Comparison of ENCODE assay signal across 1 cellular context in genomic region chr17:72985882-72986720, GRCh38.
TF ChIP-seq lines count a peak whose summit lies in the region.

No MANE protein-coding gene starts in this region.

TF ChIP-seq in GM12878, 131 proteins besides CTCF, POLR2A, EP300 and RAD21 (continued from another document):
- TF ChIP-seq PKNOX1 (IDR thresholded peaks at IDR 0.05) (no peak), YY1 (IDR thresholded peaks at IDR 0.05; ENCODE audit: low read depth, low read length) (peak; percentile 62; the same call in 1 of the 2 replicates), MTA2 (IDR thresholded peaks at IDR 0.05; ENCODE audit: low read depth) (no peak), PBX3 (IDR thresholded peaks at IDR 0.05; ENCODE audit: insufficient replicate concordance, low read depth, low read length) (no peak), NR2F1 (conservative IDR thresholded peaks at IDR 0.05) (no peak), SUPT20H (IDR thresholded peaks at IDR 0.05; ENCODE audit: borderline replicate concordance, control insufficient read depth, low read depth, low read length) (no peak), NFXL1 (IDR thresholded peaks at IDR 0.05; ENCODE audit: borderline replicate concordance) (no peak), IRF5 (IDR thresholded peaks at IDR 0.05; ENCODE audit: borderline replicate concordance) (no peak), PML (IDR thresholded peaks at IDR 0.05; ENCODE audit: low read length) (no peak), ETV6 (conservative IDR thresholded peaks at IDR 0.05 in 1 of 2, IDR thresholded peaks at IDR 0.05 in 1 of 2; ENCODE audit: borderline replicate concordance in 1 of 2, low read depth in 1 of 2) (no peak), EZH2 (IDR thresholded peaks at IDR 0.05; ENCODE audit: borderline replicate concordance, control insufficient read depth, low read depth, low read length) (no peak), IKZF2 (IDR thresholded peaks at IDR 0.05) (no peak), ELK1 (IDR thresholded peaks at IDR 0.05; ENCODE audit: low read depth, low read length) (no peak), MYB (IDR thresholded peaks at IDR 0.05; ENCODE audit: borderline replicate concordance, low read depth, low read length) (no peak), RCOR1 (conservative IDR thresholded peaks at IDR 0.05; ENCODE audit: low read depth, low read length) (no peak), E2F8 (IDR thresholded peaks at IDR 0.05; ENCODE audit: low read depth, partially characterized antibody) (no peak), BCLAF1 (IDR thresholded peaks at IDR 0.05) (no peak), SMARCA5 (IDR thresholded peaks at IDR 0.05) (peak; percentile 61; the same call in 1 of the 2 replicates), RUNX3 (IDR thresholded peaks at IDR 0.05; ENCODE audit: low read length) (peak; percentile 42; the same call in 1 of the 2 replicates), POLR2AphosphoS5 (IDR thresholded peaks at IDR 0.05; ENCODE audit: low read length) (no peak), EGR1 (IDR thresholded peaks at IDR 0.05; ENCODE audit: borderline replicate concordance in 1 of 2, low read depth in 2 of 2, low read length in 2 of 2) (no peak)
